1 cellular context compared by ENCODE assay signal in the genomic region with DNA sequence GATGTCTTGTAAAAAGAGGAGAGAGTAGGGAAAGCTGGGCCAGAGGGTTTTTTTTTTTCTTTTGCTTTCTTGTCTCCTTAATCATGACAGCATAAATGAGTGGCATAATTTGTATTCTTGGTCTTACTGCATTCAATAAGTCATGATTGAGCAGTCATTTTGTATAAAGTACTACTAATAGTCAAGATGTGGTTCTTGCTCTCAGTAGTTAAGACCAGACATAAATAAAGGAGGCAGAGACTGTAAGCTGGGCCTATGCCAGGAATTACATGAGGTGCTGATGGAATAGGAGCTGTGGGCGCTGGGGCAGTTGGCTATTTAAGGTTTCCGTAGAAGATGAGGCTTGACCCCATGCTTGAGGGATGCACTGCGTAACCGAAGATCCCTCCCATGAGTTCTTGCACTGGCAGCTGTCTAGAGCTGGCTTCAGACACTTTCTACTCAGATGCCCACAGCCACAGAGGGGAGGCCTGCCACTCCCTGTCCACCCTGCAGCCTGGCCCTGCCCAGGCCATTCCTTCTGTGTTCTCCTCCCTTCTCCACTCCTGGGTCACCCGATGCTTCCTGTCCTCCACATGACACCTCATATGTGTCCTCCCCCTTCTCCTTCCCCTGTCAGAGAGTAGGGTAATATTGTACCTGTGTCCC.
TF ChIP-seq lines count a peak whose summit lies in the region.

No MANE protein-coding gene starts in this region.

TF ChIP-seq in IMR-90, 13 proteins besides CTCF, POLR2A, EP300 and RAD21:
- TF ChIP-seq FOS (IDR thresholded peaks at IDR 0.05; ENCODE audit: low read depth, low read length) (no peak), MXI1 (IDR thresholded peaks at IDR 0.05; ENCODE audit: borderline replicate concordance, low read depth, low read length) (no peak), SMC3 (IDR thresholded peaks at IDR 0.05; ENCODE audit: low read depth, low read length) (no peak), MAFK (IDR thresholded peaks at IDR 0.05; ENCODE audit: low read depth, low read length) (no peak), CEBPB (IDR thresholded peaks at IDR 0.05; ENCODE audit: low read depth, low read length) (no peak), BHLHE40 (IDR thresholded peaks at IDR 0.05; ENCODE audit: low read depth, low read length) (no peak), CHD1 (IDR thresholded peaks at IDR 0.05; ENCODE audit: low read depth, low read length) (no peak), RCOR1 (IDR thresholded peaks at IDR 0.05; ENCODE audit: insufficient replicate concordance, low read length) (no peak), MAZ (IDR thresholded peaks at IDR 0.05; ENCODE audit: borderline replicate concordance, low read depth, low read length) (no peak), NFE2L2 (IDR thresholded peaks at IDR 0.05; ENCODE audit: low read depth, low read length) (no peak), RFX5 (IDR thresholded peaks at IDR 0.05; ENCODE audit: low read depth, low read length) (no peak)
- TF ChIP-seq, protein P1, sequence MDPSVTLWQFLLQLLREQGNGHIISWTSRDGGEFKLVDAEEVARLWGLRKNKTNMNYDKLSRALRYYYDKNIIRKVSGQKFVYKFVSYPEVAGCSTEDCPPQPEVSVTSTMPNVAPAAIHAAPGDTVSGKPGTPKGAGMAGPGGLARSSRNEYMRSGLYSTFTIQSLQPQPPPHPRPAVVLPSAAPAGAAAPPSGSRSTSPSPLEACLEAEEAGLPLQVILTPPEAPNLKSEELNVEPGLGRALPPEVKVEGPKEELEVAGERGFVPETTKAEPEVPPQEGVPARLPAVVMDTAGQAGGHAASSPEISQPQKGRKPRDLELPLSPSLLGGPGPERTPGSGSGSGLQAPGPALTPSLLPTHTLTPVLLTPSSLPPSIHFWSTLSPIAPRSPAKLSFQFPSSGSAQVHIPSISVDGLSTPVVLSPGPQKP (IDR thresholded peaks at IDR 0.05; ENCODE audit: borderline replicate concordance, low read depth, low read length) = no peak
- TF ChIP-seq, protein P2, sequence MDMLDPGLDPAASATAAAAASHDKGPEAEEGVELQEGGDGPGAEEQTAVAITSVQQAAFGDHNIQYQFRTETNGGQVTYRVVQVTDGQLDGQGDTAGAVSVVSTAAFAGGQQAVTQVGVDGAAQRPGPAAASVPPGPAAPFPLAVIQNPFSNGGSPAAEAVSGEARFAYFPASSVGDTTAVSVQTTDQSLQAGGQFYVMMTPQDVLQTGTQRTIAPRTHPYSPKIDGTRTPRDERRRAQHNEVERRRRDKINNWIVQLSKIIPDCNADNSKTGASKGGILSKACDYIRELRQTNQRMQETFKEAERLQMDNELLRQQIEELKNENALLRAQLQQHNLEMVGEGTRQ (IDR thresholded peaks at IDR 0.05; ENCODE audit: low read depth, low read length) = no peak
